8 cellular contexts compared by ENCODE assay signal in the genomic region with DNA sequence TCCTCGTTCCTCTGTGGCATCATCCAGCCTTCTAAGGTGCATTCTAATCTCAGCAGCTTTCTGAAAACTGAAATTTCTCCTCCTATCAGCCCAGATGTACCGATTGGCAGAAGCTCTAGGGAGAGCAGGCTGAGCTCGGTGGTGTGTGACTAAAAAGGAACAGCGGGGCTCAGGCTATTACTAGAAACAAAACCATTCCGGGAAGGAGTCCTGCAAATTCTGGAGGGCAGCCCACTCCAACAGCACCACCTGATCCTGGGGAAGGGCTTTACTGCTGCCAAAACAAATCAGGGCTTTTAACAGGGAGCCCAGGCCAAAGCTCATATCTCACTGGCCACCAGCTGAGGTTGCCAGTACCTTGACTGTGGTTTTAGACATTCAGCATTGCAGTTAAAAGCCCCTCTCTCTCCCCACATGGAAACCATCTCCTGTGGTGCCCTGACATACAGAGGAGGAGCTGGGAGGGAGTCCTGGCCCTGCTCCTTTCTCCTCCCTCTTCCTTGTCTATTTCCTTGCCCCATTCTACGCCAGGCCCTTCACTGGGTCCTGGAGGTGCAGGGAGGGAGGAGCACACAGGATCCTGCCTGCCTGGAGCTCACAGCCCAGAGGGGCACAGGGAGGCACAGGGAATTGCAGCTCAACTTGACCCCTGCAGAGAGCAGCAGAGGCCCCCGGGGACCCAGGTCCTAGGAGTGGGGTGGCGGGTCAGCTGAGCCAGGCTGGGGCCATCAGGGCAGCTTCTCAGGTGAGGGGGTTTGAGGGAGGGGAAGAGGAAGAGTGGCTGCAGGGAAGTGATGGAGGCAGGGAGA. TPM values are rescaled to one million over a fixed set of nuclear protein-coding genes. Genes with fewer than 3 reads are reported as not detected.
DNase-seq lines count a peak whose midpoint lies in the region; TF ChIP-seq lines count a peak whose summit lies in the region.

No MANE protein-coding gene starts in this region.

- no peaks in the 10 kb centered on the region for H3K79me2 ChIP-seq in ACC112 (ENCODE audit: control insufficient read depth, insufficient read depth, low read length, unreplicated experiment)

- intact Hi-C loops in left ventricle myocardium inferior (cut with micrococcal nuclease), result no loop called here
- intact Hi-C loops in sigmoid colon (cut with DNase I), result loop anchor here (2.0 kb wide), 2 partner anchors 37 to 77 kb away; a partner anchor contains a TSS

- H3K27me3 ChIP-seq in ACC112 (ENCODE audit: insufficient read depth, low read length) (no peaks in the 10 kb centered on the region), left ventricle myocardium inferior (ENCODE audit: low read depth) (no peaks in the 10 kb centered on the region), sigmoid colon (no peaks in the 10 kb centered on the region)

- WGBS in adipose tissue, 3 donors, result 18 to 31% (median 21%) methylated on average over 7 to 8 of the region's 8 CpGs
- 42 to 64% methylated on average over 8 of the region's 8 CpGs for WGBS in sigmoid colon, 2 donors

- peak overlapping the region; percentile 36 for H2AFZ ChIP-seq in ACC112 (ENCODE audit: low read length, unreplicated experiment)

- H3K9me3 ChIP-seq in left ventricle myocardium inferior (replicated peaks), result no peaks in the 10 kb centered on the region
- no peaks in the 10 kb centered on the region for H3K9me3 ChIP-seq in sigmoid colon

- TF ChIP-seq CTCF in left ventricle myocardium inferior (IDR thresholded peaks at IDR 0.05; ENCODE audit: borderline replicate concordance), result no peak
- no peak for TF ChIP-seq CTCF in sigmoid colon (IDR thresholded peaks at IDR 0.05)

- H3K27ac ChIP-seq in ACC112 (ENCODE audit: low read depth, low read length) (peak overlapping the region; percentile 49), adipose tissue (ENCODE audit: low read depth, low read length) (peak overlapping the region; percentile 55), left ventricle myocardium inferior (replicated peaks) (peak overlapping the region; percentile 92), sigmoid colon (peak overlapping the region; percentile 90 to 97 (median 92))

- H3K4me3 ChIP-seq in ACC112 (ENCODE audit: low read depth, low read length) (peak overlapping the region; percentile 71), left ventricle myocardium inferior (peak overlapping the region; percentile 64), sigmoid colon (peak overlapping the region; percentile 31 to 52 (median 48))

- DNase-seq in HT-29 (ENCODE audit: low spot score) (peak; percentile 23), left ventricle myocardium inferior (peak; percentile 65), sigmoid colon (peak; percentile 92), GM19240 (ENCODE audit: insufficient read length, low spot score) (no peak), NCI-H774 (lab: John Stamatoyannopoulos, UW) (no peak)
- no peak for DNase-seq in activated CD8-positive, alpha-beta memory T cell treated with anti-CD3 and anti-CD28 coated beads, Interleukin-2, amount 50 U/mL, for 48 hours

- H3K36me3 ChIP-seq in ACC112 (ENCODE audit: insufficient read depth, low read length), result no peaks in the 10 kb centered on the region
- H3K36me3 ChIP-seq in left ventricle myocardium inferior, result no peaks in the 10 kb centered on the region
- H3K36me3 ChIP-seq in sigmoid colon, result peaks cover 0 to 6% (median 0%) of the 10 kb centered on the region in 4 donors

- TF ChIP-seq POLR2A in sigmoid colon (IDR thresholded peaks at IDR 0.05), result peak in 1 of 2 donors; percentile 37

- peaks cover 21% of the 10 kb centered on the region for H3K4me1 ChIP-seq in ACC112 (ENCODE audit: control insufficient read depth, insufficient read depth, low read length, unreplicated experiment)
- peaks cover 32% of the 10 kb centered on the region for H3K4me1 ChIP-seq in left ventricle myocardium inferior
- peaks cover 0 to 30% (median 26%) of the 10 kb centered on the region in 4 donors for H3K4me1 ChIP-seq in sigmoid colon

- TF ChIP-seq EP300 in sigmoid colon (IDR thresholded peaks at IDR 0.05), result no peak

RNA-seq across cellular contexts. Expression of a gene that starts 0.9 kb away (rescaled TPM):
- 61.8 and 73.6 TPM in 2 replicates for total RNA-seq in HT-29 (2014; rRNA removed; shearing (Covaris generic))
- polyA plus RNA-seq in adipose tissue (10 to 100 TPM in 2 of 3 donors, 1 to 10 TPM in 1; 7.7 to 53.9 (median 20.1) TPM), sigmoid colon (100 to 1,000 TPM in 2 of 3 donors, 10 to 100 TPM in 1; 63.1 to 262 (median 114) TPM)
- total RNA-seq in left ventricle myocardium inferior (15.5 TPM), sigmoid colon (10 to 100 TPM; 36.7 to 49.9 (median 42.8) TPM)

RNA-seq across cellular contexts. Expression of a gene that starts 25.7 kb away (rescaled TPM):
- total RNA-seq in HT-29 (2014; rRNA removed; shearing (Covaris generic)), result 0.57 and 4.2 TPM in 2 replicates
- polyA plus RNA-seq in adipose tissue (1 to 10 TPM in 1 of 3 donors, under 1 TPM in 1, not detected in 1; 0.13 to 1.5 TPM), sigmoid colon (100 to 1,000 TPM in 2 of 3 donors, 10 to 100 TPM in 1; 27.0 to 233 (median 112) TPM)
- total RNA-seq in left ventricle myocardium inferior (not detected), sigmoid colon (under 1 TPM in 1 of 4 donors, not detected in 3; 0.71 TPM)

RNA-seq across cellular contexts. Expression of a gene that starts 31.6 kb away (rescaled TPM):
- total RNA-seq in HT-29 (2014; rRNA removed; shearing (Covaris generic)), result not detected in 2 replicates
- polyA plus RNA-seq in adipose tissue, result 100 to 1,000 TPM in 1 of 3 donors, 10 to 100 TPM in 2; 24.6 to 205 (median 72.4) TPM
- 0.25 TPM for total RNA-seq in left ventricle myocardium inferior
- 1 to 10 TPM in 1 of 4 donors, not detected in 3; 5.4 TPM for total RNA-seq in sigmoid colon
- 1 to 10 TPM in 1 of 3 donors, not detected in 2; 3.9 TPM for polyA plus RNA-seq in sigmoid colon

RNA-seq across cellular contexts. Expression of a gene that starts 46.5 kb away (rescaled TPM):
- 0.21 and 0.79 TPM in 2 replicates for total RNA-seq in HT-29 (2014; rRNA removed; shearing (Covaris generic))
- 10 to 100 TPM in 2 of 3 donors, 1 to 10 TPM in 1; 5.0 to 27.7 (median 11.1) TPM for polyA plus RNA-seq in adipose tissue
- 1.4 TPM for total RNA-seq in left ventricle myocardium inferior
- 1 to 10 TPM; 2.0 to 8.4 (median 3.2) TPM for total RNA-seq in sigmoid colon
- polyA plus RNA-seq in sigmoid colon, result 1 to 10 TPM in 2 of 3 donors, not detected in 1; 1.2 TPM

Comparison
In these comparisons a context has a peak if more than half of its experiments do, and no peak if none do; other contexts are left out.
1. DNase-seq: peak in HT-29 (single experiment), left ventricle myocardium inferior (single experiment) and sigmoid colon (single experiment); none in GM19240 (single experiment), NCI-H774 (single experiment) and activated CD8-positive, alpha-beta memory T cell treated with anti-CD3 and anti-CD28 coated beads, Interleukin-2, amount 50 U/mL, for 48 hours (single experiment).
2. Peak in every context shown above with its lines, with median percentiles within 50 percentile points of each other: H3K27ac ChIP-seq and H3K4me3 ChIP-seq.